ENCODE assay signal across 8 cellular contexts in the genomic region with DNA sequence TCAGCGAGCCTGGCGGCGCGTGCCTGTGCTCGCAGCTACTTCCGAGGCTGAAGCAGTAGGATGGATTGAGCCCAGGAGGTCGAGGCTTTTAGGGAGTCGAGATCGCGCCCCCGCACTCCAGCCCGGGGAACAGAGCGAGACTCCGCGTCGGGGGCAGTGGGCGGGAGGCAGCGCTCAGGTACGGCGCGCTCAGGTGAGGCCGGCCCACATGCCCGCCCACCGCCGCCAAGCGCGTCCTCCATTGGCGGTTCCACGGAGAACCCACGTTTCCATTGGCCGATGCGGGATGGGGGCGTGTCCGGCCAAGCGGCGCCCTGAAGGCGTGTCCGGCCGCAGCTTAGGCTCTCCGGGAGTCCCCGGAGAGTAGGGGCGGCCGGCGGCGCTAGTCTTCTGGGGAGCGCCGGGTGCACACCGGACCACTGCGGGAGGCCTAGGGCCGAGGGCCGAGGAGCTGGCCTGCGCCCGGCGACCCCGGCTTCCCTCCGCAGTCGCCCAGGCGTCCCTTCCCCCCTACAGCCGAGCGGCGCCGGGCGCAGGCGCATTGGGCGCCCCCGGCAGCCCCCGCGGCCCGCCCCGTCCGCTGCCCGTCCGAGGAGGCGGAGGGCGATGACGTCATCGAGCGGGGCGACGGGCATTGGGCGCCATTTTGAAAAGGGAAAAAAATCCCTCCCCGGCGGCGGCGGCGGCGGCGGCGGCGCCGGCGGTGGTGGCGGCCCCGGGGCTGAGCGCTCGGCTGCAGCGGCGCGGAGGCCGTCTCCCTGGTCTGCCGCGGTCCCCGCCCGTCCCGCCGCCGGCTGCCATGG. TPM values are rescaled to one million over a fixed set of nuclear protein-coding genes. Genes with fewer than 3 reads are reported as not detected.
A peak's percentile ranks its signal among the peaks of the same experiment; 100 is the strongest.
DNase-seq lines count a peak whose midpoint lies in the region; ATAC-seq, FAIRE-seq and TF ChIP-seq lines count a peak whose summit lies in the region.

A gene (plus strand): TSS at position 659 of the 803 bp plus-strand sequence. CDS start 141 bp downstream, at position 800.

- no peak for TF ChIP-seq CTCF in A549 (IDR thresholded peaks at IDR 0.05)
- TF ChIP-seq CTCF in WERI-Rb-1 (IDR thresholded peaks at IDR 0.05; ENCODE audit: low read depth, low read length), result no peak
- peak in 1 of 3 donors; percentile 10 for TF ChIP-seq CTCF in breast epithelium (IDR thresholded peaks at IDR 0.05)

- peak; percentile 44 for TF ChIP-seq POLR2A in A549 (IDR thresholded peaks at IDR 0.05; ENCODE audit: low read length)
- TF ChIP-seq POLR2A in breast epithelium (IDR thresholded peaks at IDR 0.05), result peak; percentile 46

- POLR2A ChIA-PET in A549 (lab: Yijun Ruan, JAX), result interaction anchor here (0.7 to 1.6 kb wide), 5 partner anchors 14 to 1790 kb away, joined by 3 to 7 read pairs (median 4); a partner anchor contains a TSS

- CTCF ChIA-PET in A549 (lab: Yijun Ruan, JAX), result interaction anchor here (0.8 to 7.5 kb wide), 6 partner anchors 9 to 126 kb away, joined by 3 to 56 read pairs (median 8); no protein-coding TSS in a partner anchor

- 1% methylated on average over 23 of the region's 107 CpGs for WGBS in A549 (ENCODE audit: missing lambda C conversion rate)
- WGBS in small intestine, 3 donors, result 0 to 1% (median 0%) methylated on average over 56 to 107 of the region's 107 CpGs

- TF ChIP-seq RAD21 in A549 (conservative IDR thresholded peaks at IDR 0.05 in 1 of 2, IDR thresholded peaks at IDR 0.05 in 1 of 2), result no peak

- H3K36me3 ChIP-seq in WERI-Rb-1, result peaks cover 3% of the 10 kb centered on the region
- no peaks in the 10 kb centered on the region for H3K36me3 ChIP-seq in breast epithelium
- H3K36me3 ChIP-seq in iPS-20b (ENCODE audit: insufficient read depth, low read depth, low read length), result peaks cover 14% of the 10 kb centered on the region; the same call in 1 of the 2 replicates
- H3K36me3 ChIP-seq in small intestine (ENCODE audit: control insufficient read depth in 2 of 2, insufficient read depth in 2 of 2, low read length in 2 of 2), result no peaks in the 10 kb centered on the region

- H3K4me1 ChIP-seq in A549, result peaks cover 38% of the 10 kb centered on the region
- no peaks in the 10 kb centered on the region for H3K4me1 ChIP-seq in breast epithelium
- peaks cover 10% of the 10 kb centered on the region; the same call in 1 of the 2 replicates for H3K4me1 ChIP-seq in iPS-20b (ENCODE audit: insufficient read depth, low read length)
- peaks cover 3 to 18% of the 10 kb centered on the region in 2 donors for H3K4me1 ChIP-seq in small intestine (ENCODE audit: control insufficient read depth in 2 of 2, insufficient read depth in 1 of 2, low read depth in 1 of 2, low read length in 1 of 2)

- no peak for FAIRE-seq in A549 (lab: Jason Lieb, UNC)
- no peak for FAIRE-seq in small intestine (lab: Jason Lieb, UNC)

- peak within 1 kb of the TSS; percentile 80 for H3K9ac ChIP-seq in iPS-20b (ENCODE audit: low read depth, low read length)

- H3K9me3 ChIP-seq in A549, result no peaks in the 10 kb centered on the region
- no peaks in the 10 kb centered on the region for H3K9me3 ChIP-seq in WERI-Rb-1 (ENCODE audit: severe bottlenecking)
- no peaks in the 10 kb centered on the region for H3K9me3 ChIP-seq in breast epithelium
- no peaks in the 10 kb centered on the region for H3K9me3 ChIP-seq in iPS-20b (ENCODE audit: insufficient read depth, low read depth, low read length)
- no peaks in the 10 kb centered on the region for H3K9me3 ChIP-seq in small intestine (ENCODE audit: control insufficient read depth, low read depth)

- intact Hi-C loops in breast epithelium (cut with DNase I; ENCODE audit: low total_unique reads), result no loop called here

- peak within 1 kb of the TSS; percentile 98 for H3K4me3 ChIP-seq in A549
- peak within 1 kb of the TSS; percentile 78 for H3K4me3 ChIP-seq in WERI-Rb-1 (ENCODE audit: low read depth, low read length)
- H3K4me3 ChIP-seq in breast epithelium, result peak within 1 kb of the TSS; percentile 67 to 98 (median 83)
- peak within 1 kb of the TSS; percentile 83 for H3K4me3 ChIP-seq in iPS-20b (ENCODE audit: low read length)
- H3K4me3 ChIP-seq in small intestine (ENCODE audit: low read depth in 1 of 2, low read length in 2 of 2), result peak within 1 kb of the TSS; percentile 87 to 97

- peak; percentile 92 to 93 for DNase-seq in A549 (ENCODE audit: low read depth in 1 of 2, low spot score in 1 of 2)
- peak; percentile 78 for DNase-seq in NCI-H2171 (lab: John Stamatoyannopoulos, UW)
- DNase-seq in WERI-Rb-1, result peak; percentile 94
- peak; percentile 95 for DNase-seq in breast epithelium (ENCODE audit: low spot score in 2 of 2)
- DNase-seq in small intestine, result peak; percentile 95

- TF ChIP-seq EP300 in A549 (IDR thresholded peaks at IDR 0.05), result no peak

- ATAC-seq in A549, result peak; percentile 89 to 97
- ATAC-seq in GM18861 (IDR thresholded peaks at IDR 0.05; ENCODE audit: unreplicated experiment), result peak; percentile 86
- peak; percentile 87 for ATAC-seq in HG03095 (IDR thresholded peaks at IDR 0.05; ENCODE audit: unreplicated experiment)

- H3K27me3 ChIP-seq in WERI-Rb-1 (ENCODE audit: insufficient read depth, low read depth, severe bottlenecking) (peaks cover 45% of the 10 kb centered on the region), breast epithelium (no peaks in the 10 kb centered on the region), iPS-20b (ENCODE audit: insufficient read depth, low read length) (peaks cover 16% of the 10 kb centered on the region), small intestine (ENCODE audit: control insufficient read depth in 2 of 2, insufficient read depth in 2 of 2, low read length in 2 of 2) (no peaks in the 10 kb centered on the region)

- H3K4me2 ChIP-seq in A549, result peak within 1 kb of the TSS; percentile 100

- H3K27ac ChIP-seq in A549, result peak within 1 kb of the TSS; percentile 97 to 98
- peak within 1 kb of the TSS; percentile 92 for H3K27ac ChIP-seq in WERI-Rb-1
- H3K27ac ChIP-seq in breast epithelium, result peak within 1 kb of the TSS; percentile 94 to 96
- H3K27ac ChIP-seq in iPS-20b (ENCODE audit: low read length), result peak within 1 kb of the TSS; percentile 30
- peak within 1 kb of the TSS; percentile 94 for H3K27ac ChIP-seq in small intestine (ENCODE audit: low read depth in 1 of 2, low read length in 1 of 2)

TF ChIP-seq in A549, 52 proteins besides CTCF, POLR2A, EP300 and RAD21 (continues in another document):
- TF ChIP-seq, protein P1, sequence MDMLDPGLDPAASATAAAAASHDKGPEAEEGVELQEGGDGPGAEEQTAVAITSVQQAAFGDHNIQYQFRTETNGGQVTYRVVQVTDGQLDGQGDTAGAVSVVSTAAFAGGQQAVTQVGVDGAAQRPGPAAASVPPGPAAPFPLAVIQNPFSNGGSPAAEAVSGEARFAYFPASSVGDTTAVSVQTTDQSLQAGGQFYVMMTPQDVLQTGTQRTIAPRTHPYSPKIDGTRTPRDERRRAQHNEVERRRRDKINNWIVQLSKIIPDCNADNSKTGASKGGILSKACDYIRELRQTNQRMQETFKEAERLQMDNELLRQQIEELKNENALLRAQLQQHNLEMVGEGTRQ (IDR thresholded peaks at IDR 0.05), result peak; percentile 49
- TF ChIP-seq FOSL2 (IDR thresholded peaks at IDR 0.05) (no peak), FOSL2 (CRISPR knock-in tag; IDR thresholded peaks at IDR 0.05) (peak; percentile 97), HOXB13 (CRISPR knock-in tag; IDR thresholded peaks at IDR 0.05; ENCODE audit: low read depth) (no peak), NPAS2 (CRISPR knock-in tag; IDR thresholded peaks at IDR 0.05; ENCODE audit: borderline replicate concordance) (no peak), RNF2 (IDR thresholded peaks at IDR 0.05; ENCODE audit: borderline replicate concordance, low read depth) (peak; percentile 88; the same call in 1 of the 2 replicates), TP53 (CRISPR knock-in tag; IDR thresholded peaks at IDR 0.05) (no peak), JUN (IDR thresholded peaks at IDR 0.05) (peak in 1 of 2 experiments; percentile 27; a peak in 1 of 5 replicates)
- TF ChIP-seq, protein P2, sequence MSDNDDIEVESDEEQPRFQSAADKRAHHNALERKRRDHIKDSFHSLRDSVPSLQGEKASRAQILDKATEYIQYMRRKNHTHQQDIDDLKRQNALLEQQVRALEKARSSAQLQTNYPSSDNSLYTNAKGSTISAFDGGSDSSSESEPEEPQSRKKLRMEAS (IDR thresholded peaks at IDR 0.05), result 0 out of 2 replicates have a peak, but pooled peaks have one; percentile 21
- TF ChIP-seq, protein P3, sequence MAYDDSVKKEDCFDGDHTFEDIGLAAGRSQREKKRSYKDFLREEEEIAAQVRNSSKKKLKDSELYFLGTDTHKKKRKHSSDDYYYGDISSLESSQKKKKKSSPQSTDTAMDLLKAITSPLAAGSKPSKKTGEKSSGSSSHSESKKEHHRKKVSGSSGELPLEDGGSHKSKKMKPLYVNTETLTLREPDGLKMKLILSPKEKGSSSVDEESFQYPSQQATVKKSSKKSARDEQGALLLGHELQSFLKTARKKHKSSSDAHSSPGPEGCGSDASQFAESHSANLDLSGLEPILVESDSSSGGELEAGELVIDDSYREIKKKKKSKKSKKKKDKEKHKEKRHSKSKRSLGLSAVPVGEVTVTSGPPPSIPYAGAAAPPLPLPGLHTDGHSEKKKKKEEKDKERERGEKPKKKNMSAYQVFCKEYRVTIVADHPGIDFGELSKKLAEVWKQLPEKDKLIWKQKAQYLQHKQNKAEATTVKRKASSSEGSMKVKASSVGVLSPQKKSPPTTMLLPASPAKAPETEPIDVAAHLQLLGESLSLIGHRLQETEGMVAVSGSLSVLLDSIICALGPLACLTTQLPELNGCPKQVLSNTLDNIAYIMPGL (CRISPR knock-in tag; IDR thresholded peaks at IDR 0.05; ENCODE audit: borderline replicate concordance), result no peak
- TF ChIP-seq, protein P4, sequence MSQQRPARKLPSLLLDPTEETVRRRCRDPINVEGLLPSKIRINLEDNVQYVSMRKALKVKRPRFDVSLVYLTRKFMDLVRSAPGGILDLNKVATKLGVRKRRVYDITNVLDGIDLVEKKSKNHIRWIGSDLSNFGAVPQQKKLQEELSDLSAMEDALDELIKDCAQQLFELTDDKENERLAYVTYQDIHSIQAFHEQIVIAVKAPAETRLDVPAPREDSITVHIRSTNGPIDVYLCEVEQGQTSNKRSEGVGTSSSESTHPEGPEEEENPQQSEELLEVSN (IDR thresholded peaks at IDR 0.05; ENCODE audit: borderline replicate concordance, low read depth), result peak; percentile 17; the same call in 1 of the 2 replicates

RNA-seq across cellular contexts. Expression of the gene that starts here (rescaled TPM):
- polyA plus RNA-seq in A549 (2011; rRNA removed) (31.1 and 36.0 TPM in 2 replicates), A549 (2017; fragmentation: RNase III; extraction: RNeasy Plus Mini Kit Qiagen cat#74134 plus additional on column Dnase treatment) (23.1 to 23.9 TPM (median 23.3 TPM) in 3 replicates), small intestine (10 to 100 TPM; 15.5 to 28.6 (median 17.8) TPM)
- 28.4 and 29.8 TPM in 2 replicates for polyA plus RNA-seq in A549 (2012; cell fraction: cytosol; rRNA removed)
- polyA plus RNA-seq in A549 (2012; cell fraction: nucleus; rRNA removed), result 32.4 and 39.2 TPM in 2 replicates
- polyA minus RNA-seq in A549 (2011; rRNA and poly(A)+ RNA removed), result 37.4 and 43.9 TPM in 2 replicates
- 10 to 100 TPM; 33.0 to 51.8 (median 44.1) TPM for total RNA-seq in breast epithelium

Comparison
In these comparisons a context has a peak if more than half of its experiments do, and no peak if none do; other contexts are left out.
1. Peak in every context shown above with its lines: DNase-seq, ATAC-seq, H3K4me3 ChIP-seq and H3K27ac ChIP-seq.
2. H3K27ac ChIP-seq: peak in every context shown above with its lines; median percentile 98 in A549; 95 in breast epithelium; 94 in small intestine; 92 in WERI-Rb-1; 30 in iPS-20b.